22 cellular contexts compared by ENCODE assay signal in genomic region chr4:82624819-82625218, GRCh38.
"Had no signal": no experiment of that assay in that cellular context is flagged by ENCODE, and none has a peak within 500 bp of the region (broad histone marks: within the 10 kb centered on the region; RNA-seq: fewer than 3 reads in every experiment).

No MANE protein-coding gene starts in this region.

- H3K27ac Mint-ChIP-seq: activated CD8-positive, alpha-beta T cell treated with anti-CD3 and anti-CD28 coated beads, Interleukin-2, amount 10 ng/mL, durations not matched to agents 7 days and 5 days; activated naive CD8-positive, alpha-beta T cell treated with anti-CD3 and anti-CD28 coated beads, Interleukin-2, amount 50 U/mL, for 24 hours; activated T-helper 1 cell treated with anti-CD3 and anti-CD28 coated beads, Interleukin-12 subunit alpha, Interleukin-12 subunit beta, Interleukin-2, Interleukin-4 antibody, amounts not matched to agents 30 ng/mL and 10 ng/mL and 1 ng/mL, durations not matched to agents 14 hours and 24 hours and 36 hours; dendritic cell treated with granulocyte-macrophage colony-stimulating factor and Interleukin-4, amounts not matched to agents 40 ng/mL and 50 ng/mL, for 4 days; mesothelial cell of epicardium; nephron; T-helper 2 cell treated with Interferon-gamma antibody and Interleukin-4, amounts not matched to agents 5 μg/mL and 100 μg/mL, for 36 hours had no signal

- H3K4me3 ChIP-seq: gastrocnemius medialis, left lung, pancreas, thyroid gland, upper lobe of right lung had no signal

- H3K36me3 Mint-ChIP-seq: mesothelial cell of epicardium had no signal

- H3K36me3 ChIP-seq: gastrocnemius medialis, left lung, pancreas, thyroid gland, upper lobe of right lung, WERI-Rb-1 had no signal

- H3K4me1 ChIP-seq: gastrocnemius medialis, left lung, pancreas, thyroid gland, upper lobe of right lung had no signal

- H3K27me3 ChIP-seq: gastrocnemius medialis, left lung, pancreas, thyroid gland, upper lobe of right lung had no signal

- H3K9me3 ChIP-seq: gastrocnemius medialis, left lung, pancreas, thyroid gland, upper lobe of right lung had no signal

- H3K27ac ChIP-seq: gastrocnemius medialis, left lung, pancreas, thyroid gland, upper lobe of right lung, WERI-Rb-1 had no signal

- FAIRE-seq: pancreas had no signal

- H3K9me3 Mint-ChIP-seq: activated naive CD8-positive, alpha-beta T cell treated with anti-CD3 and anti-CD28 coated beads, Interleukin-2, amount 50 U/mL, for 24 hours; activated T-helper 1 cell treated with anti-CD3 and anti-CD28 coated beads, Interleukin-12 subunit alpha, Interleukin-12 subunit beta, Interleukin-2, Interleukin-4 antibody, amounts not matched to agents 30 ng/mL and 10 ng/mL and 1 ng/mL, durations not matched to agents 14 hours and 24 hours and 36 hours; dendritic cell treated with granulocyte-macrophage colony-stimulating factor and Interleukin-4, amounts not matched to agents 40 ng/mL and 50 ng/mL, for 4 days; mesothelial cell of epicardium; nephron; T-helper 2 cell treated with Interferon-gamma antibody and Interleukin-4, amounts not matched to agents 5 μg/mL and 100 μg/mL, for 36 hours had no signal

- DNase-seq: activated CD4-positive, alpha-beta T cell treated with anti-CD3 and anti-CD28 coated beads, Interleukin-2, amount 50 U/mL, for 1 hour; activated CD4-positive, CD25-positive, alpha-beta regulatory T cell treated with anti-CD3 and anti-CD28 coated beads, Interleukin-2, amount 50 U/mL, for 72 hours; activated CD8-positive, alpha-beta T cell treated with anti-CD3 and anti-CD28 coated beads, Interleukin-2, amount 10 ng/mL, durations not matched to agents 7 days and 5 days; activated gamma-delta T cell; activated naive CD4-positive, alpha-beta T cell treated with anti-CD3 and anti-CD28 coated beads, Interleukin-2, amount 50 U/mL, for 16 hours; activated naive CD8-positive, alpha-beta T cell treated with anti-CD3 and anti-CD28 coated beads, Interleukin-2, amount 50 U/mL, for 24 hours; effector memory CD4-positive, alpha-beta T cell; gastrocnemius medialis; left lung; pancreas; stimulated activated CD4-positive, alpha-beta T cell treated with anti-CD3 and anti-CD28 coated beads, Interleukin-2, amount 100 ng/mL, for 48 hours; stimulated activated naive CD4-positive, alpha-beta T cell; thyroid gland; upper lobe of right lung; WERI-Rb-1 had no signal

- H3K4me3 Mint-ChIP-seq: activated CD8-positive, alpha-beta T cell treated with anti-CD3 and anti-CD28 coated beads, Interleukin-2, amount 10 ng/mL, durations not matched to agents 7 days and 5 days; activated naive CD8-positive, alpha-beta T cell treated with anti-CD3 and anti-CD28 coated beads, Interleukin-2, amount 50 U/mL, for 24 hours; activated T-helper 1 cell treated with anti-CD3 and anti-CD28 coated beads, Interleukin-12 subunit alpha, Interleukin-12 subunit beta, Interleukin-2, Interleukin-4 antibody, amounts not matched to agents 30 ng/mL and 10 ng/mL and 1 ng/mL, durations not matched to agents 14 hours and 24 hours and 36 hours; dendritic cell treated with granulocyte-macrophage colony-stimulating factor and Interleukin-4, amounts not matched to agents 40 ng/mL and 50 ng/mL, for 4 days; mesothelial cell of epicardium; nephron; T-helper 2 cell treated with Interferon-gamma antibody and Interleukin-4, amounts not matched to agents 5 μg/mL and 100 μg/mL, for 36 hours had no signal

- ATAC-seq: activated CD8-positive, alpha-beta T cell treated with anti-CD3 and anti-CD28 coated beads, Interleukin-2, amount 10 ng/mL, durations not matched to agents 7 days and 5 days; gastrocnemius medialis; left lung; pancreas; sciatic nerve; SK-N-SH treated with all-trans-retinoic acid at 6 μM for 48 hours; upper lobe of right lung had no signal

- H3K4me1 Mint-ChIP-seq: activated naive CD8-positive, alpha-beta T cell treated with anti-CD3 and anti-CD28 coated beads, Interleukin-2, amount 50 U/mL, for 24 hours had no signal

- H3K27me3 Mint-ChIP-seq: activated naive CD8-positive, alpha-beta T cell treated with anti-CD3 and anti-CD28 coated beads, Interleukin-2, amount 50 U/mL, for 24 hours; dendritic cell treated with granulocyte-macrophage colony-stimulating factor and Interleukin-4, amounts not matched to agents 40 ng/mL and 50 ng/mL, for 4 days had no signal
